In genomic region chr20:23635768-23636090, GRCh38 we compare ENCODE assay signal across 13 cellular contexts. TPM values are rescaled to one million over a fixed set of nuclear protein-coding genes. Genes with fewer than 3 reads are reported as not detected.
DNase-seq lines count a peak whose midpoint lies in the region; ATAC-seq and TF ChIP-seq lines count a peak whose summit lies in the region.
"Not testable (repeated sequence)": the region's sequence is repeated elsewhere in the genome, so short reads cannot be mapped to it uniquely, and the experiment has no call there.
"Had no signal": no experiment of that assay in that cellular context is flagged by ENCODE, and none has a peak within 500 bp of the region (broad histone marks: within the 10 kb centered on the region; RNA-seq: fewer than 3 reads in every experiment).

No MANE protein-coding gene starts in this region.

- H3K4me3 Mint-ChIP-seq in GM23338 (peak overlapping the region; percentile 19; the same call in 1 of the 3 replicates), neural progenitor cell (peak overlapping the region; percentile 94)

- not testable (repeated sequence) for DNase-seq in GM23338 (ENCODE audit: low spot score); ascending aorta (ENCODE audit: low spot score in 2 of 2); coronary artery (ENCODE audit: low spot score); fibroblast of pulmonary artery (ENCODE audit: low read depth); neural progenitor cell (ENCODE audit: low spot score); stomach

- not testable (repeated sequence) for H3K4me2 ChIP-seq in GM23338, neural progenitor cell

- H3K27ac ChIP-seq in GM23338 (ENCODE audit: low read depth); neural progenitor cell: not testable (repeated sequence)
- H3K27ac ChIP-seq in ascending aorta (peak overlapping the region; percentile 13 to 99), coronary artery (peak overlapping the region in 1 of 2 donors; percentile 97), liver (ENCODE audit: low read depth in 1 of 2, low read length in 2 of 2) (peak overlapping the region; percentile 4 to 47), stomach (peak overlapping the region in 4 of 5 donors; percentile 97 to 99 (median 98))

- not testable (repeated sequence) for TF ChIP-seq RAD21 in liver (IDR thresholded peaks at IDR 0.05)

- WGBS in liver, result 34% methylated on average over 1 of the region's 2 CpGs
- 46 to 66% (median 62%) methylated on average over 1 to 2 of the region's 2 CpGs for WGBS in stomach, 5 donors

- not testable (repeated sequence) for H3F3A ChIP-seq in GM23338 (replicated peaks; ENCODE audit: low read depth); neural progenitor cell (ENCODE audit: low read depth)

- not testable (repeated sequence) for TF ChIP-seq EP300 in stomach (IDR thresholded peaks at IDR 0.05)

- H3K4me1 Mint-ChIP-seq in GM23338 (peaks cover 18% of the 10 kb centered on the region), neural progenitor cell (peaks cover 14% of the 10 kb centered on the region)

- H4K20me1 ChIP-seq in GM23338 (replicated peaks; ENCODE audit: insufficient read depth), result not testable (repeated sequence)
- H4K20me1 ChIP-seq in neural progenitor cell (ENCODE audit: low read depth), result peaks cover 11% of the 10 kb centered on the region

- TF ChIP-seq POLR2A in stomach (IDR thresholded peaks at IDR 0.05), result not testable (repeated sequence)

- not testable (repeated sequence) for TF ChIP-seq CTCF in GM23338 (conservative IDR thresholded peaks at IDR 0.05; ENCODE audit: low read depth in 2 of 2); ascending aorta (IDR thresholded peaks at IDR 0.05); coronary artery (IDR thresholded peaks at IDR 0.05); fibroblast of pulmonary artery (IDR thresholded peaks at IDR 0.05; ENCODE audit: low read length, missing control alignments); liver (IDR thresholded peaks at IDR 0.05; ENCODE audit: low read depth, low read length, missing input control); neural progenitor cell (IDR thresholded peaks at IDR 0.05); stomach (IDR thresholded peaks at IDR 0.05)

- not testable (repeated sequence) for H3K79me2 ChIP-seq in GM23338 (replicated peaks; ENCODE audit: insufficient read depth); neural progenitor cell (ENCODE audit: low read depth)

- H3K9me3 ChIP-seq in ascending aorta; liver (ENCODE audit: control insufficient read depth in 4 of 4, low read length in 3 of 4); neural progenitor cell (ENCODE audit: low read depth); stomach: not testable (repeated sequence)

- peaks cover 12% of the 10 kb centered on the region for H3K27me3 ChIP-seq in GM23338 (ENCODE audit: insufficient read depth)
- not testable (repeated sequence) for H3K27me3 ChIP-seq in ascending aorta; liver (ENCODE audit: control insufficient read depth in 4 of 4, insufficient read depth in 4 of 4, low read length in 3 of 4); stomach
- peaks cover 14% of the 10 kb centered on the region for H3K27me3 ChIP-seq in neural progenitor cell

- H3K9me2 ChIP-seq in GM23338 (ENCODE audit: insufficient read depth), result not testable (repeated sequence)

- peaks cover 20% of the 10 kb centered on the region for H3K27me3 Mint-ChIP-seq in GM23338 (ENCODE audit: insufficient read depth, low read depth, poor library complexity)
- H3K27me3 Mint-ChIP-seq in neural progenitor cell (ENCODE audit: insufficient read depth, low read depth), result not testable (repeated sequence)

- H3K4me3 ChIP-seq in GM23338, neural progenitor cell: not testable (repeated sequence)
- peak overlapping the region; percentile 89 to 94 for H3K4me3 ChIP-seq in ascending aorta
- H3K4me3 ChIP-seq in coronary artery, result peak overlapping the region; percentile 91
- peak overlapping the region; percentile 70 for H3K4me3 ChIP-seq in fibroblast of pulmonary artery (replicated peaks; ENCODE audit: low read depth, low read length)
- peak overlapping the region in 2 of 3 donors; percentile 81 to 82 for H3K4me3 ChIP-seq in liver (ENCODE audit: low read depth in 1 of 3, low read length in 3 of 3)
- H3K4me3 ChIP-seq in stomach, result peak overlapping the region; percentile 65 to 95 (median 86)

- not testable (repeated sequence) for H3K4me1 ChIP-seq in GM23338 (ENCODE audit: insufficient read depth); neural progenitor cell
- peaks cover 10 to 22% of the 10 kb centered on the region in 2 donors for H3K4me1 ChIP-seq in ascending aorta
- peaks cover 13 to 28% (median 21%) of the 10 kb centered on the region in 4 donors for H3K4me1 ChIP-seq in liver (ENCODE audit: control insufficient read depth in 4 of 4, insufficient read depth in 4 of 4, low read length in 3 of 4)
- peaks cover 25 to 57% (median 40%) of the 10 kb centered on the region in 4 donors for H3K4me1 ChIP-seq in stomach

- H3K36me3 ChIP-seq in GM23338 (ENCODE audit: insufficient read depth); neural progenitor cell: not testable (repeated sequence)
- peaks cover 25 to 40% of the 10 kb centered on the region in 2 donors for H3K36me3 ChIP-seq in ascending aorta
- H3K36me3 ChIP-seq in liver (ENCODE audit: control insufficient read depth in 4 of 4, insufficient read depth in 3 of 4, low read depth in 1 of 4, low read length in 3 of 4), result peaks cover 6 to 20% (median 10%) of the 10 kb centered on the region in 4 donors
- peaks cover 13 to 40% (median 35%) of the 10 kb centered on the region in 4 donors for H3K36me3 ChIP-seq in stomach

- not testable (repeated sequence) for H3K36me3 Mint-ChIP-seq in GM23338 (ENCODE audit: low read depth); neural progenitor cell

- H3K9ac ChIP-seq in liver (ENCODE audit: low read depth in 1 of 2, low read length in 2 of 2); neural progenitor cell: not testable (repeated sequence)

- not testable (repeated sequence) for H2AFZ ChIP-seq in GM23338; neural progenitor cell (replicated peaks)

- not testable (repeated sequence) for H3K9me3 Mint-ChIP-seq in GM23338, neural progenitor cell

- not testable (repeated sequence) for ATAC-seq in GM23338

- intact Hi-C loops in ascending aorta (cut with DNase I), result loop anchor here (2.0 to 10.0 kb wide), 5 partner anchors 29 to 1899 kb away; partner anchors contain the start of genes APMAP, GZF1 and NAPB
- intact Hi-C loops in stomach (cut with DNase I; ENCODE audit: low total_unique reads), result not testable (repeated sequence)

- H3K27ac Mint-ChIP-seq in GM23338, neural progenitor cell: not testable (repeated sequence)

RNA-seq across cellular contexts. Expression of gene CST3, which starts 2.0 kb away (rescaled TPM):
- 51.8 and 70.7 TPM in 2 replicates for total RNA-seq in GM23338 (2014; rRNA removed; shearing (Covaris generic))
- polyA plus RNA-seq in GM23338 (2016; fragmentation: Nextera tagmentation; extraction: Ambion mirVana), result 71.5 and 72.9 TPM in 2 replicates
- 2,609 TPM for total RNA-seq in ascending aorta
- 100 to 1,000 TPM; 153 to 364 TPM for total RNA-seq in liver
- polyA plus RNA-seq in liver, result 1,000 to 10,000 TPM in 1 of 2 donors, 100 to 1,000 TPM in 1; 662 to 1,712 TPM
- 20.8 and 58.0 TPM in 2 replicates for total RNA-seq in neural progenitor cell (ENCODE audit: low replicate concordance)
- total RNA-seq in stomach, result 1,000 to 10,000 TPM in 1 of 5 donors, 100 to 1,000 TPM in 4; 231 to 2,024 (median 730) TPM
- 100 to 1,000 TPM; 355 to 952 (median 410) TPM for polyA plus RNA-seq in stomach

RNA-seq across cellular contexts. Expression of gene CST9, which starts 30.0 kb away (rescaled TPM):
- not detected in 2 replicates for total RNA-seq in GM23338 (2014; rRNA removed; shearing (Covaris generic))
- polyA plus RNA-seq in GM23338 (2016; fragmentation: Nextera tagmentation; extraction: Ambion mirVana) (not detected in 2 replicates), liver (not detected), stomach (not detected)
- total RNA-seq in ascending aorta (not detected), liver (not detected), neural progenitor cell (ENCODE audit: low replicate concordance) (not detected in 2 replicates), stomach (not detected)
- total RNA-seq: activated CD8-positive, alpha-beta T cell treated with anti-CD3 and anti-CD28 coated beads for 36 hours; CD4-positive, alpha-beta T cell; HT-29; lower leg skin; NCI-H460; smooth muscle cell had no signal
- polyA plus RNA-seq: smooth muscle cell had no signal

RNA-seq across cellular contexts. Expression of gene CST4, which starts 53.1 kb away (rescaled TPM):
- not detected in 2 replicates for total RNA-seq in GM23338 (2014; rRNA removed; shearing (Covaris generic))
- not detected in 2 replicates for polyA plus RNA-seq in GM23338 (2016; fragmentation: Nextera tagmentation; extraction: Ambion mirVana)
- total RNA-seq in ascending aorta, result not detected
- total RNA-seq in liver, result not detected
- not detected for polyA plus RNA-seq in liver
- total RNA-seq in neural progenitor cell (ENCODE audit: low replicate concordance), result not detected in 2 replicates
- total RNA-seq in stomach, result not detected
- not detected for polyA plus RNA-seq in stomach
- total RNA-seq: activated CD8-positive, alpha-beta T cell treated with anti-CD3 and anti-CD28 coated beads for 36 hours; CD4-positive, alpha-beta T cell; lower leg skin; smooth muscle cell had no signal
- polyA plus RNA-seq: smooth muscle cell had no signal
